8 cellular contexts compared by ENCODE assay signal in the genomic region with DNA sequence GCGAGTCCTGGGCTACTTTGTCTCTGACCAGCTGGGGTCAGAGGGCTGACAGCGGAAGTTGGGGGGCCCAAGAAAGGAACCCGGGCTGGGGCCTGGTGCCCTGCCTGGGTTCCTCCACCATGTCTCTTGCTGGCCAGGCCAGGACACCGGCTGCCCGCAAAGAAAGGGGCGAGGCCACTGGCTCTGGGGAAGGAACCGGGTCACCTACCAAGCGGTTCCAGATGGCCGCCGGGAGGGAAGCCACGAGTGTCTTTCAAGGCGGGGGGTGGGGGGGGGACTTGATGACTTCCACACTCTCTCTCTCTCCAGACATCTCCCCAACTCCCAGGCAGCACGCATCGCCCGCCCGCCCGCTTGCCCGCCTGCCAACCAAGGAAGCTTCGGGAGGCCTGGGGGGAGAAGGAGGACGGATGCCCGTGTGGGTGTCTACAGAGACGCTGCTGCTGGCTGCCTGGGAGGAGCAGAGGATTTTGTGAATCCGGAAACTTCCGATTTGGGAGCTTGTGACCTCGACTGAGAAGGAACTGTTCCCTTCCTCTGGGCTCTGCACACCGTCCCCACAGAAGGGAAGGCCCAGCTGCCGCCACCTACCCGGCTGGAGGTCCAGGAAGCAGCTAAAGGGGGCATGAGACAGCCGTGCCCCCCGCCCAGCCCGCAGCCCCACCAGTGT. TPM values are rescaled to one million over a fixed set of nuclear protein-coding genes. Genes with fewer than 3 reads are reported as not detected.
DNase-seq lines count a peak whose midpoint lies in the region; ATAC-seq and TF ChIP-seq lines count a peak whose summit lies in the region.

No MANE protein-coding gene starts in this region.

- H3K79me2 ChIP-seq in ACC112 (ENCODE audit: control insufficient read depth, insufficient read depth, low read length, unreplicated experiment) = peaks cover 48% of the 10 kb centered on the region

- H3K4me3 ChIP-seq in ACC112 (ENCODE audit: low read depth, low read length) (peak overlapping the region; percentile 93), SK-N-MC (peak overlapping the region; percentile 77), lung (peak overlapping the region; percentile 72), subcutaneous abdominal adipose tissue (ENCODE audit: low read depth in 1 of 5, low read length in 5 of 5) (peak overlapping the region; percentile 79 to 92 (median 87))

- H3K4me1 ChIP-seq in ACC112 (ENCODE audit: control insufficient read depth, insufficient read depth, low read length, unreplicated experiment) = peaks cover 3% of the 10 kb centered on the region
- peaks cover 0 to 10% of the 10 kb centered on the region in 2 donors for H3K4me1 ChIP-seq in lung (ENCODE audit: control insufficient read depth in 2 of 2, insufficient read depth in 2 of 2, low read length in 2 of 2)
- H3K4me1 ChIP-seq in subcutaneous abdominal adipose tissue (ENCODE audit: control insufficient read depth in 5 of 5, insufficient read depth in 5 of 5, low read length in 5 of 5) = peaks cover 3 to 30% (median 28%) of the 10 kb centered on the region in 5 donors

- ATAC-seq in lung (ENCODE audit: insufficient read depth, low FRiP score) = peak; percentile 43
- no peak for ATAC-seq in GM18861 (IDR thresholded peaks at IDR 0.05; ENCODE audit: unreplicated experiment)

- H2AFZ ChIP-seq in ACC112 (ENCODE audit: low read length, unreplicated experiment) = no peak overlapping the region

- H3K9me3 ChIP-seq in SK-N-MC (ENCODE audit: low read depth, low read length) = no peaks in the 10 kb centered on the region
- no peaks in the 10 kb centered on the region for H3K9me3 ChIP-seq in lung (ENCODE audit: control insufficient read depth in 2 of 2, insufficient read depth in 1 of 2, low read length in 1 of 2)
- H3K9me3 ChIP-seq in subcutaneous abdominal adipose tissue (ENCODE audit: control insufficient read depth in 5 of 5, low read length in 5 of 5) = no peaks in the 10 kb centered on the region

- peak overlapping the region; percentile 32; the same call in 1 of the 2 replicates for H3K27ac ChIP-seq in ACC112 (ENCODE audit: low read depth, low read length)
- no peak overlapping the region for H3K27ac ChIP-seq in SK-N-MC
- H3K27ac ChIP-seq in lung (ENCODE audit: low read depth in 1 of 2, low read length in 1 of 2) = peak overlapping the region; percentile 78 to 82
- peak overlapping the region; percentile 82 for H3K27ac ChIP-seq in subcutaneous abdominal adipose tissue (ENCODE audit: low read depth, low read length)

- DNase-seq in GM19238 (ENCODE audit: insufficient read length, low spot score) (peak; percentile 62), SK-N-MC (ENCODE audit: low read depth, low spot score) (no peak), dermis blood vessel endothelial cell (peak; percentile 49), lung (ENCODE audit: low spot score) (no peak), NCI-H748 treated with DMSO at 0.1 percent for 48 hours (lab: John Stamatoyannopoulos, UW) (no peak)

- H3K36me3 ChIP-seq in ACC112 (ENCODE audit: insufficient read depth, low read length) (no peaks in the 10 kb centered on the region), SK-N-MC (ENCODE audit: insufficient read depth, low read length) (no peaks in the 10 kb centered on the region), lung (ENCODE audit: control insufficient read depth in 2 of 2, insufficient read depth in 2 of 2, low read length in 2 of 2) (peaks cover 0 to 6% of the 10 kb centered on the region in 2 donors), subcutaneous abdominal adipose tissue (ENCODE audit: control insufficient read depth in 5 of 5, insufficient read depth in 5 of 5, low read length in 5 of 5) (peaks cover 0 to 16% (median 8%) of the 10 kb centered on the region in 5 donors)

- TF ChIP-seq CTCF in lung (IDR thresholded peaks at IDR 0.05; ENCODE audit: control extremely low read depth, extremely low read depth) = no peak

- H3K9ac ChIP-seq in SK-N-MC (ENCODE audit: insufficient read length) (peak overlapping the region; percentile 79), subcutaneous abdominal adipose tissue (ENCODE audit: low read length in 5 of 5) (peak overlapping the region; percentile 16 to 93 (median 90))

- 3 to 5% methylated on average over 26 to 31 of the region's 31 CpGs for WGBS in lung, 2 donors

- H3K27me3 ChIP-seq in ACC112 (ENCODE audit: insufficient read depth, low read length) (no peaks in the 10 kb centered on the region), lung (ENCODE audit: control insufficient read depth, insufficient read depth) (no peaks in the 10 kb centered on the region), subcutaneous abdominal adipose tissue (ENCODE audit: control insufficient read depth in 5 of 5, insufficient read depth in 4 of 5, low read length in 5 of 5) (no peaks in the 10 kb centered on the region)

RNA-seq across cellular contexts. Expression of gene PIP5K1C, which starts 1.1 kb away (rescaled TPM):
- total RNA-seq in dermis blood vessel endothelial cell (57.7 and 75.6 TPM in 2 replicates), lung (10 to 100 TPM; 22.4 to 39.4 TPM)
- 10 to 100 TPM; 16.3 to 18.6 TPM for polyA plus RNA-seq in lung

RNA-seq across cellular contexts. Expression of gene TJP3, which starts 9.0 kb away (rescaled TPM):
- total RNA-seq in dermis blood vessel endothelial cell = 0.09 and 0.51 TPM in 2 replicates
- total RNA-seq in lung = 10 to 100 TPM; 42.8 to 56.4 TPM
- 10 to 100 TPM; 18.4 to 57.8 TPM for polyA plus RNA-seq in lung

Comparison
In these comparisons a context has a peak if more than half of its experiments do, and no peak if none do; other contexts are left out.
1. DNase-seq: peak in GM19238 (single experiment) and dermis blood vessel endothelial cell (single experiment); none in SK-N-MC (single experiment), lung (single experiment) and NCI-H748 treated with DMSO at 0.1 percent for 48 hours (single experiment).
2. RNA of gene TJP3, which starts 9.0 kb away (total RNA-seq): 42.8 to 56.4 TPM in lung; 0.09 to 0.51 TPM in dermis blood vessel endothelial cell; every median in the first group is over 10 times any median in the second.
3. Peak in every context shown above with its lines, with median percentiles within 50 percentile points of each other: H3K4me3 ChIP-seq.